ENCODE assay signal across 25 cellular contexts in genomic region chr4:25481648-25482047, GRCh38.
DNase-seq lines count a peak whose midpoint lies in the region; ATAC-seq and TF ChIP-seq lines count a peak whose summit lies in the region.
"Had no signal": no experiment of that assay in that cellular context is flagged by ENCODE, and none has a peak within 500 bp of the region (broad histone marks: within the 10 kb centered on the region; RNA-seq: fewer than 3 reads in every experiment).

No MANE protein-coding gene starts in this region.

- H2AFZ ChIP-seq in neural progenitor cell (replicated peaks): peak overlapping the region; percentile 60
- H2AFZ ChIP-seq: GM23248 had no signal

- H3K4me3 ChIP-seq in H7 (ENCODE audit: insufficient read depth, low read depth, low read length): no peak overlapping the region
- no peak overlapping the region for H3K4me3 ChIP-seq in neural progenitor cell
- H3K4me3 ChIP-seq: GM23248 had no signal

- H3K79me2 ChIP-seq in neural progenitor cell (ENCODE audit: low read depth): no peaks in the 10 kb centered on the region

- no peaks in the 10 kb centered on the region for H4K20me1 ChIP-seq in neural progenitor cell (ENCODE audit: low read depth)

- intact Hi-C loops in MCF 10A (cut with micrococcal nuclease): no loop called here

- H3K4me2 ChIP-seq in neural progenitor cell: no peak overlapping the region

- peaks cover 4% of the 10 kb centered on the region for H3K27me3 Mint-ChIP-seq in neural progenitor cell (ENCODE audit: insufficient read depth, low read depth)
- H3K27me3 Mint-ChIP-seq in MCF 10A (ENCODE audit: insufficient read depth, unreplicated experiment): no peaks in the 10 kb centered on the region

- H3K27me3 ChIP-seq in H7 (ENCODE audit: control insufficient read depth, insufficient read depth, low read length) (peaks cover 11% of the 10 kb centered on the region; the same call in 1 of the 2 replicates), neural progenitor cell (no peaks in the 10 kb centered on the region)

- no peak for ATAC-seq in GM19467 (IDR thresholded peaks at IDR 0.05; ENCODE audit: unreplicated experiment)
- ATAC-seq: HCT116, Panc1 had no signal

- peaks cover 8% of the 10 kb centered on the region for H3K4me1 ChIP-seq in neural progenitor cell

- H3K4me3 Mint-ChIP-seq in neural progenitor cell (no peak overlapping the region), MCF 10A (ENCODE audit: unreplicated experiment) (no peak overlapping the region)

- H3F3A ChIP-seq in neural progenitor cell (ENCODE audit: low read depth): peaks cover 13% of the 10 kb centered on the region

- CTCF ChIA-PET in MCF 10A (lab: Yijun Ruan, JAX): interaction anchor here (1.2 kb wide), 1 partner anchor 286 kb away, joined by 4 read pairs; no protein-coding TSS in a partner anchor

- DNase-seq in H7 (peak; percentile 62), SK-MEL-5 (ENCODE audit: low read depth, low spot score) (peak; percentile 9), iPS DF 4.7 (ENCODE audit: extremely low read depth, low spot score) (peak; percentile 44), neural progenitor cell (ENCODE audit: low spot score) (peak; percentile 6), MCF 10A (ENCODE audit: unreplicated experiment) (no peak), NCI-H1048 (lab: John Stamatoyannopoulos, UW) (no peak)
- DNase-seq: Calu3, DMS153, DND-41, GM23248, KBM-7, MM.1S, NCI-H1092, NCI-H1417 treated with DMSO at 0.1 percent for 48 hours, NCI-H1694 treated with DMSO at 0.1 percent for 48 hours, NCI-H2081, NCI-H2227 treated with DMSO at 0.1 percent for 48 hours, NCI-H510A, NCI-H69, SHP77 had no signal

- H3K27ac ChIP-seq in neural progenitor cell: no peak overlapping the region
- H3K27ac ChIP-seq: GM23248, HL-60, RWPE1 had no signal

- no peaks in the 10 kb centered on the region for H3K36me3 ChIP-seq in H7 (replicated peaks; ENCODE audit: control insufficient read depth, insufficient read depth, low read length)
- no peaks in the 10 kb centered on the region for H3K36me3 ChIP-seq in neural progenitor cell

- H3K4me1 Mint-ChIP-seq in neural progenitor cell (no peaks in the 10 kb centered on the region), MCF 10A (ENCODE audit: insufficient read depth, unreplicated experiment) (no peaks in the 10 kb centered on the region)

- no peaks in the 10 kb centered on the region for H3K9me3 ChIP-seq in neural progenitor cell (ENCODE audit: low read depth)

- in situ Hi-C loops in SK-MEL-5 (cut with HindIII; ENCODE audit: low pct_unique_long_range_greater_than_20kb, low sequenced_read_pairs): no loop called here

- H3K27ac Mint-ChIP-seq in neural progenitor cell (no peak overlapping the region), MCF 10A (ENCODE audit: low read depth, unreplicated experiment) (no peak overlapping the region)

- no peak overlapping the region for H3K9ac ChIP-seq in neural progenitor cell
- H3K9ac ChIP-seq: GM23248 had no signal

- POLR2A ChIA-PET in MCF 10A (lab: Yijun Ruan, JAX): no interaction called here

- H3K36me3 Mint-ChIP-seq in neural progenitor cell (no peaks in the 10 kb centered on the region), MCF 10A (ENCODE audit: insufficient read depth, unreplicated experiment) (no peaks in the 10 kb centered on the region)

- BruUV-seq in MCF 10A (replicated peaks; lab: Mats Ljungman, UMichigan): no TSS peak

- no peak for TF ChIP-seq CTCF in neural progenitor cell (IDR thresholded peaks at IDR 0.05)
- TF ChIP-seq CTCF in MCF 10A (IDR thresholded peaks at IDR 0.05; ENCODE audit: unreplicated experiment): no peak

- peaks cover 8% of the 10 kb centered on the region for H3K9me3 Mint-ChIP-seq in neural progenitor cell
- H3K9me3 Mint-ChIP-seq in MCF 10A (ENCODE audit: unreplicated experiment): no peaks in the 10 kb centered on the region

Comparison
In these comparisons a context has a peak if more than half of its experiments do, and no peak if none do; other contexts are left out.
1. DNase-seq: peak in H7 (single experiment), SK-MEL-5 (single experiment), iPS DF 4.7 (single experiment) and neural progenitor cell (single experiment); none in MCF 10A (single experiment) and NCI-H1048 (single experiment).